8 cellular contexts compared by ENCODE assay signal in the genomic region with DNA sequence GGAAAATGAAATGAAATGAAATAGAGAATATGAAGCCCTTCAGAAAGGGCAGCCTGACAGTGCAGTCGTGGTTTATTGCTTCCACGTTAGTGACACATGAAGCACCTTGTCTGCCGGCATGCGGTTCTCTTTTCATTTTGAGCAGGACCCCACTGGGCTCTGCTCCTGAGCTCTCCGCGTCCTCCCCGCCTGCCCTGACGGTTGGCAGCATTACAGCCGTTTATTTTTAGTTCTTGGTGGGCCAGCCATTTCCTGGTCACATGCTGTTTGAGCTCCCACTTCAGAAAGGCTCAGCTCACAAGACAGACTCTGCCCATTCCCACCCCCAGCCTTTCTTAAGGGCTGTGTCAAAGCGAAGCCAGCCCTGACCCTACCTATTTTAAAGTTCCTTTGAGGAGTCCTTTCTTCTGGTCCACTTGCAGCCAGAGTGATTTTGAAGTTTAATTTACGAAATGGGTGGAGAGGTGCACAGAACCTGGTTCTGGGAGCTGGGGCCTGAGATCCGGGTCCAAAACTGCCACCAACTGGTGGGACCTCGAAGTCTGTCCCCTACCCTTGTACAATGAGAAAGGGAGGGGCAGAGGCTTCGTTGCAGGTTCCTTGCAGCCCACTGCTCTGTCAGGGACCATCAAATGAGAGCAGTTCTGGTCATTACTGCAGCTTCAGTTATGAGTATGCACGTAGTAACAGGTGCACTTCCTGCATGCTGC.
DNase-seq lines count a peak whose midpoint lies in the region; ATAC-seq and TF ChIP-seq lines count a peak whose summit lies in the region.

No MANE protein-coding gene starts in this region.

- H3K27me3 Mint-ChIP-seq in chondrocyte (ENCODE audit: low read depth) (no peaks in the 10 kb centered on the region), Calu3 (ENCODE audit: unreplicated experiment) (no peaks in the 10 kb centered on the region)
- H3K27me3 Mint-ChIP-seq in activated T-helper 17 cell treated with anti-CD3 and anti-CD28 coated beads, Interleukin-2, amount 50 U/mL, for 72 hours = peaks cover 10% of the 10 kb centered on the region

- POLR2A ChIA-PET in AG04450 (lab: Yijun Ruan, JAX) = interaction anchor here (0.6 kb wide), 1 partner anchor 13 kb away, joined by 3 read pairs; no protein-coding TSS in a partner anchor

- ATAC-seq in GM19043 (IDR thresholded peaks at IDR 0.05; ENCODE audit: low read depth, unreplicated experiment) = peak; percentile 72
- peak; percentile 55 for ATAC-seq in HG03442 (IDR thresholded peaks at IDR 0.05; ENCODE audit: unreplicated experiment)
- ATAC-seq in activated T-helper 17 cell treated with anti-CD3 and anti-CD28 coated beads, Interleukin-2, amount 50 U/mL, for 72 hours (replicated peaks) = no peak

- H3K4me3 Mint-ChIP-seq in chondrocyte (ENCODE audit: unreplicated experiment) (no peak overlapping the region), Calu3 (ENCODE audit: low read depth, unreplicated experiment) (no peak overlapping the region)
- no peak overlapping the region for H3K4me3 Mint-ChIP-seq in activated T-helper 17 cell treated with anti-CD3 and anti-CD28 coated beads, Interleukin-2, amount 50 U/mL, for 72 hours

- TF ChIP-seq CTCF in AG04450 (IDR thresholded peaks at IDR 0.05; ENCODE audit: low read depth, low read length) = no peak
- TF ChIP-seq CTCF in chondrocyte (IDR thresholded peaks at IDR 0.05) = no peak
- TF ChIP-seq CTCF in retinal pigment epithelial cell (conservative IDR thresholded peaks at IDR 0.05; ENCODE audit: low read depth, low read length) = no peak
- no peak for TF ChIP-seq CTCF in Calu3 (IDR thresholded peaks at IDR 0.05; ENCODE audit: unreplicated experiment)

- peak overlapping the region; percentile 70 for H3K27ac Mint-ChIP-seq in chondrocyte (ENCODE audit: unreplicated experiment)
- H3K27ac Mint-ChIP-seq in activated T-helper 17 cell treated with anti-CD3 and anti-CD28 coated beads, Interleukin-2, amount 50 U/mL, for 72 hours = no peak overlapping the region
- no peak overlapping the region for H3K27ac Mint-ChIP-seq in Calu3 (ENCODE audit: unreplicated experiment)

- H3K9me3 Mint-ChIP-seq in chondrocyte (ENCODE audit: low read depth) (peaks cover 3% of the 10 kb centered on the region), Calu3 (ENCODE audit: low read depth, unreplicated experiment) (no peaks in the 10 kb centered on the region)
- H3K9me3 Mint-ChIP-seq in activated T-helper 17 cell treated with anti-CD3 and anti-CD28 coated beads, Interleukin-2, amount 50 U/mL, for 72 hours = peaks cover 3% of the 10 kb centered on the region

- H3K27me3 ChIP-seq in AG04450 (ENCODE audit: control insufficient read depth, insufficient read depth, low read length) = no peaks in the 10 kb centered on the region

- H3K4me1 Mint-ChIP-seq in chondrocyte (ENCODE audit: low read depth) (peaks cover 54% of the 10 kb centered on the region), Calu3 (ENCODE audit: low read depth, unreplicated experiment) (peaks cover 22% of the 10 kb centered on the region)
- H3K4me1 Mint-ChIP-seq in activated T-helper 17 cell treated with anti-CD3 and anti-CD28 coated beads, Interleukin-2, amount 50 U/mL, for 72 hours = no peaks in the 10 kb centered on the region

- H3K4me3 ChIP-seq in AG04450 (ENCODE audit: low read depth, low read length) (no peak overlapping the region), retinal pigment epithelial cell (ENCODE audit: low read length) (no peak overlapping the region)

- H3K36me3 Mint-ChIP-seq in chondrocyte (ENCODE audit: low read depth) (peaks cover 5% of the 10 kb centered on the region), Calu3 (ENCODE audit: insufficient read depth, unreplicated experiment) (no peaks in the 10 kb centered on the region)
- H3K36me3 Mint-ChIP-seq in activated T-helper 17 cell treated with anti-CD3 and anti-CD28 coated beads, Interleukin-2, amount 50 U/mL, for 72 hours (ENCODE audit: low read depth) = no peaks in the 10 kb centered on the region

- CTCF ChIA-PET in AG04450 (lab: Charles Lee) = interaction anchor here (0.6 to 1.4 kb wide), 2 partner anchors 52 to 67 kb away, joined by 3 to 5 read pairs; no protein-coding TSS in a partner anchor
- CTCF ChIA-PET in Calu3 (lab: Charles Lee) = interaction anchor here (0.6 to 0.9 kb wide), 4 partner anchors 13 to 187 kb away, joined by 3 to 5 read pairs (median 3); no protein-coding TSS in a partner anchor

- peak overlapping the region; percentile 2 for H3K27ac ChIP-seq in AG04450 (ENCODE audit: low read depth, low read length)

- no peak for DNase-seq in AG04450 (ENCODE audit: low read depth, low spot score)
- no peak for DNase-seq in chondrocyte (ENCODE audit: low spot score)
- DNase-seq in retinal pigment epithelial cell (ENCODE audit: low read depth) = peak; percentile 39
- DNase-seq in Calu3 = no peak
- no peak for DNase-seq in A172 (ENCODE audit: low spot score)

- no TSS peak for BruUV-seq in Calu3 (replicated peaks; lab: Mats Ljungman, UMichigan)

- intact Hi-C loops in Calu3 (cut with micrococcal nuclease; ENCODE audit: unreplicated experiment) = no loop called here

- no peaks in the 10 kb centered on the region for H3K9me3 ChIP-seq in AG04450 (ENCODE audit: control insufficient read depth, insufficient read depth, low read length)
